In genomic region chr2:38581193-38582147, GRCh38 we compare ENCODE assay signal across 1 cellular context.
TF ChIP-seq lines count a peak whose summit lies in the region.

No MANE protein-coding gene starts in this region.

TF ChIP-seq in GM12878, 131 proteins besides CTCF, POLR2A, EP300 and RAD21 (continued from another document):
- no peak for TF ChIP-seq ATF2 (IDR thresholded peaks at IDR 0.05; ENCODE audit: low read length)
- no peak for TF ChIP-seq ZNF24 (IDR thresholded peaks at IDR 0.05)
- peak; percentile 81; the same call in 1 of the 2 replicates for TF ChIP-seq SMC3 (IDR thresholded peaks at IDR 0.05; ENCODE audit: borderline replicate concordance, low read length)
- TF ChIP-seq RELA (IDR thresholded peaks at IDR 0.05; ENCODE audit: borderline replicate concordance, partially characterized antibody) = peak; percentile 37
- TF ChIP-seq MAX (IDR thresholded peaks at IDR 0.05; ENCODE audit: low read depth, low read length) = no peak
